8 cellular contexts compared by ENCODE assay signal in genomic region chr1:156337888-156338179, GRCh38. TPM values are rescaled to one million over a fixed set of nuclear protein-coding genes. Genes with fewer than 3 reads are reported as not detected.
A peak's percentile ranks its signal among the peaks of the same experiment; 100 is the strongest.
DNase-seq lines count a peak whose midpoint lies in the region; ATAC-seq and TF ChIP-seq lines count a peak whose summit lies in the region.

No MANE protein-coding gene starts in this region.

- H3K27me3 Mint-ChIP-seq in nephron (ENCODE audit: low read depth), result no peaks in the 10 kb centered on the region

- H3K36me3 Mint-ChIP-seq in nephron (ENCODE audit: low read depth), result peaks cover 27% of the 10 kb centered on the region

- no peaks in the 10 kb centered on the region for H4K20me1 ChIP-seq in OCI-LY1 (ENCODE audit: insufficient read depth, low read length)

- DNase-seq in NCI-H146 (lab: John Stamatoyannopoulos, UW) (no peak), islet precursor cell (no peak)
- no peak for DNase-seq in activated effector memory CD4-positive, alpha-beta T cell treated with anti-CD3 and anti-CD28 coated beads, Interleukin-2, amount 50 U/mL, for 16 hours

- H3K27me3 ChIP-seq in OCI-LY1 (ENCODE audit: insufficient read depth, low read length), result no peaks in the 10 kb centered on the region
- no peaks in the 10 kb centered on the region for H3K27me3 ChIP-seq in ectodermal cell (ENCODE audit: control insufficient read depth, insufficient read depth, low read length, poor library complexity, severe bottlenecking)

- H3K9me2 ChIP-seq in OCI-LY1 (ENCODE audit: low read depth, low read length), result no peaks in the 10 kb centered on the region

- 1% methylated on average over 14 of the region's 14 CpGs for WGBS in ectodermal cell, 2 experiments

- H3F3A ChIP-seq in OCI-LY1 (ENCODE audit: insufficient read depth, low read length), result no peaks in the 10 kb centered on the region

- H3K36me3 ChIP-seq in OCI-LY1 (ENCODE audit: insufficient read depth, low read length), result peaks cover 47% of the 10 kb centered on the region
- H3K36me3 ChIP-seq in ectodermal cell (ENCODE audit: control insufficient read depth, insufficient read depth, low read length), result peaks cover 18% of the 10 kb centered on the region

- H3K9ac ChIP-seq in OCI-LY1 (ENCODE audit: low read length), result peak overlapping the region; percentile 79

- peaks cover 32% of the 10 kb centered on the region for H3K79me2 ChIP-seq in OCI-LY1 (ENCODE audit: insufficient read depth, low read length)

- H3K4me1 ChIP-seq in OCI-LY1 (ENCODE audit: insufficient read depth, low read length, severe bottlenecking), result peaks cover 17% of the 10 kb centered on the region
- peaks cover 9% of the 10 kb centered on the region for H3K4me1 ChIP-seq in ectodermal cell (ENCODE audit: control insufficient read depth, insufficient read depth, low read length)

- H3K27ac Mint-ChIP-seq in nephron, result peak overlapping the region; percentile 84 to 97 (median 93)

- no peak overlapping the region for H2AFZ ChIP-seq in OCI-LY1 (ENCODE audit: low read length)

- ATAC-seq in GM18502 (IDR thresholded peaks at IDR 0.05; ENCODE audit: poor library complexity, unreplicated experiment) (peak; percentile 1), GM19395 (IDR thresholded peaks at IDR 0.05; ENCODE audit: unreplicated experiment) (no peak)

- peak overlapping the region; percentile 98 to 99 (median 98) for H3K4me3 Mint-ChIP-seq in nephron

- H3K4me1 Mint-ChIP-seq in nephron, result peaks cover 23% of the 10 kb centered on the region

- no peak for TF ChIP-seq CTCF in OCI-LY1 (IDR thresholded peaks at IDR 0.05; ENCODE audit: low read length)
- TF ChIP-seq CTCF in nephron (IDR thresholded peaks at IDR 0.05; ENCODE audit: unreplicated experiment in 3 of 3), result no peak

- H3K4me3 ChIP-seq in OCI-LY1 (ENCODE audit: low read depth, low read length, poor library complexity, severe bottlenecking), result peak overlapping the region; percentile 97
- H3K4me3 ChIP-seq in ectodermal cell (ENCODE audit: insufficient read depth, low read depth, low read length), result peak overlapping the region; percentile 78

- H3K27ac ChIP-seq in OCI-LY1 (ENCODE audit: low read depth, low read length, poor library complexity, severe bottlenecking) (peak overlapping the region; percentile 61), ectodermal cell (ENCODE audit: insufficient read depth, low read depth, low read length, poor library complexity, severe bottlenecking) (no peak overlapping the region)

- no peaks in the 10 kb centered on the region for H3K9me3 ChIP-seq in OCI-LY1 (ENCODE audit: low read length)
- no peaks in the 10 kb centered on the region for H3K9me3 ChIP-seq in ectodermal cell (ENCODE audit: control insufficient read depth, low read length)

- no peaks in the 10 kb centered on the region for H3K9me3 Mint-ChIP-seq in nephron

- H3K4me2 ChIP-seq in OCI-LY1 (ENCODE audit: low read length), result peak overlapping the region; percentile 93

RNA-seq across cellular contexts. Expression of gene CCT3, which starts 0.3 kb away (rescaled TPM):
- polyA plus RNA-seq in ectodermal cell (2013, experiment 1 of 4), result 415 TPM
- polyA plus RNA-seq in ectodermal cell (2013, experiment 2 of 4), result 411 TPM
- polyA plus RNA-seq in ectodermal cell (2013, experiment 3 of 4), result 304 TPM
- 321 TPM for polyA plus RNA-seq in ectodermal cell (2013, experiment 4 of 4)

RNA-seq across cellular contexts. Expression of gene TSACC, which starts 0.5 kb away (rescaled TPM):
- polyA plus RNA-seq in ectodermal cell (2013, experiment 1 of 4), result 1.1 TPM
- polyA plus RNA-seq in ectodermal cell (2013, experiment 2 of 4), result 1.4 TPM
- polyA plus RNA-seq in ectodermal cell (2013, experiment 3 of 4), result 1.7 TPM
- 0.73 TPM for polyA plus RNA-seq in ectodermal cell (2013, experiment 4 of 4)

RNA-seq across cellular contexts. Expression of gene RHBG, which starts 31.2 kb away (rescaled TPM):
- not detected for polyA plus RNA-seq in ectodermal cell (2013, experiment 1 of 4)
- polyA plus RNA-seq in ectodermal cell (2013, experiment 2 of 4), result not detected
- not detected for polyA plus RNA-seq in ectodermal cell (2013, experiment 3 of 4)
- polyA plus RNA-seq in ectodermal cell (2013, experiment 4 of 4), result not detected

RNA-seq across cellular contexts. Expression of gene VHLL, which starts 38.7 kb away (rescaled TPM):
- not detected for polyA plus RNA-seq in ectodermal cell (2013, experiment 1 of 4)
- polyA plus RNA-seq in ectodermal cell (2013, experiment 2 of 4), result not detected
- not detected for polyA plus RNA-seq in ectodermal cell (2013, experiment 3 of 4)
- not detected for polyA plus RNA-seq in ectodermal cell (2013, experiment 4 of 4)

RNA-seq across cellular contexts. Expression of gene GLMP, which starts 42.4 kb away (rescaled TPM):
- polyA plus RNA-seq in ectodermal cell (2013, experiment 1 of 4), result 63.4 TPM
- polyA plus RNA-seq in ectodermal cell (2013, experiment 2 of 4), result 63.0 TPM
- 49.5 TPM for polyA plus RNA-seq in ectodermal cell (2013, experiment 3 of 4)
- polyA plus RNA-seq in ectodermal cell (2013, experiment 4 of 4), result 58.6 TPM
